Comparison of ENCODE assay signal across 22 cellular contexts in the genomic region with DNA sequence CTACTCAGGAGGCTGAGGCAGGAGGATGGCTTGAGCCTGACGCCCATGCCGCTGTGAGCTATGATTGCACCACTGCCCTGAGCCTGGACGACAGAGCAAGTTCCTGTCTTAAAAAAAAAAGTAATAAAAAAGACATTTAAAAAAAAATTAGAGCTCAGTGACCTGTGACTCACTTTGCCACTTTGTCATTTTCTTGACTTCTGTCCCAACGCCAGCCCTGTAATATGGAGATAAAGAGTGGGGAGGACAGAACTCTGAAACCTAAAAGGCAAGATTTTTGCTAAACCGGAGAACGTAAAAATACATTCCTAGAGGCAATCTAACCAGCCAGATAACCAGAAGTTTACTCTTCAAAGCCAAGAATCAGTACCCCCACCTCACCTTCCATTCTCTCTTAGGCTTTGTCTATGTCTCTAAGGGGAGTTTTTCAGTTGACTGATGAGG.
"Had no signal": no experiment of that assay in that cellular context is flagged by ENCODE, and none has a peak within 500 bp of the region (broad histone marks: within the 10 kb centered on the region; RNA-seq: fewer than 3 reads in every experiment).

No MANE protein-coding gene starts in this region.

- H3K4me3 ChIP-seq: breast epithelium, esophagus muscularis mucosa, ovary, psoas muscle, right atrium auricular region, thyroid gland had no signal

- H3K4me1 ChIP-seq: breast epithelium, esophagus muscularis mucosa, psoas muscle, right atrium auricular region, thyroid gland had no signal

- ATAC-seq: activated CD8-positive, alpha-beta T cell treated with anti-CD3 and anti-CD28 coated beads for 36 hours; activated naive CD4-positive, alpha-beta T cell treated with anti-CD3 and anti-CD28 coated beads, Interleukin-2, amount 50 U/mL, for 72 hours; activated T-helper 17 cell treated with anti-CD3 and anti-CD28 coated beads, Interleukin-2, amount 50 U/mL, for 72 hours; effector memory CD8-positive, alpha-beta T cell; left ventricle myocardium superior; naive thymus-derived CD8-positive, alpha-beta T cell; psoas muscle; stimulated activated naive CD8-positive, alpha-beta T cell treated with anti-CD3 and anti-CD28 coated beads, Interleukin-15, Interleukin-2, amounts not matched to agents 100 U/mL and 50 U/mL, for 24 hours had no signal

- H3K27me3 ChIP-seq: breast epithelium, ovary, right atrium auricular region, thyroid gland had no signal

- H3K9me3 ChIP-seq: breast epithelium, esophagus muscularis mucosa, ovary, psoas muscle, right atrium auricular region, thyroid gland had no signal

- H3K36me3 ChIP-seq: breast epithelium, esophagus muscularis mucosa, ovary, right atrium auricular region, thyroid gland, WERI-Rb-1 had no signal

- DNase-seq: activated CD4-positive, alpha-beta T cell treated with anti-CD3 and anti-CD28 coated beads, Interleukin-2, amount 10 ng/mL, durations not matched to agents 7 days and 5 days; activated CD4-positive, CD25-positive, alpha-beta regulatory T cell treated with anti-CD3 and anti-CD28 coated beads, Interleukin-2, amount 50 U/mL, for 72 hours; activated CD8-positive, alpha-beta T cell treated with anti-CD3 and anti-CD28 coated beads for 36 hours; activated T-cell treated with anti-CD3 and anti-CD28 coated beads, Interleukin-2, amount 50 U/mL, for 24 hours; effector memory CD8-positive, alpha-beta T cell; hippocampal formation; kidney glomerular epithelial cell; left ventricle myocardium superior; mammary epithelial cell; naive thymus-derived CD8-positive, alpha-beta T cell; ovary; psoas muscle; stimulated activated CD4-positive, alpha-beta T cell treated with anti-CD3 and anti-CD28 coated beads, Interleukin-4, amount 100 ng/mL, for 4 hours; stimulated activated naive CD8-positive, alpha-beta T cell treated with anti-CD3 and anti-CD28 coated beads, Interleukin-15, Interleukin-2, amounts not matched to agents 100 U/mL and 50 U/mL, for 24 hours; T1000; thyroid gland; WERI-Rb-1 had no signal

- H3K27ac ChIP-seq: breast epithelium, esophagus muscularis mucosa, ovary, psoas muscle, right atrium auricular region, thyroid gland, WERI-Rb-1 had no signal
